ENCODE assay signal across 16 cellular contexts in the genomic region with DNA sequence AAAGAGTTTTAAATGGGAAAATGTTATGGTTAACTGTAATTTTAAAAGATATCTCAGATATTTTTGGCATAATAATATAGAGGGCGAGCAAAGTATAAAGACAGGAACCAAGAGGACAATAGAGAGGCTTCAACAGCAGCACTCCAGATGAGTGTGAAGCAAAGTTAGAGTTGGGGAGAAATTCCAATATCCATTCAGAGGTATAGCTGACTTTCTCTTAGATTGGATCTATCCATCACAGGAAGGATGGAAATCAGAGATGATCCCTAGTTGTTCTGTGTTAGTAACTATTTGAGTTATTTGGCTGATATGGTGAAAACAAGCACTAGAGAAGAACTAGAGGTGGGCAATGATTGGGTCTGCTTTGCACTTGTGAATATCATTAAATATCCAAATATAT.
A peak's percentile ranks its signal among the peaks of the same experiment; 100 is the strongest.
DNase-seq lines count a peak whose midpoint lies in the region; ATAC-seq and TF ChIP-seq lines count a peak whose summit lies in the region.
"Had no signal": no experiment of that assay in that cellular context is flagged by ENCODE, and none has a peak within 500 bp of the region (broad histone marks: within the 10 kb centered on the region; RNA-seq: fewer than 3 reads in every experiment).

No MANE protein-coding gene starts in this region.

- H3T11ph ChIP-seq in H9 (ENCODE audit: low read length), result no peak overlapping the region

- ATAC-seq in GM19452 (IDR thresholded peaks at IDR 0.05; ENCODE audit: unreplicated experiment) (peak; percentile 24), HG03565 (IDR thresholded peaks at IDR 0.05; ENCODE audit: unreplicated experiment) (no peak)
- ATAC-seq in natural killer cell treated with Interleukin-12 subunit alpha and Interleukin-12 subunit beta and Interleukin-15 and Interleukin-18, amount 100 ng/mL, for 72 hours, result no peak
- ATAC-seq: HCT116 had no signal

- H3K27me3 Mint-ChIP-seq in H9 (ENCODE audit: low read depth), result no peaks in the 10 kb centered on the region
- H3K27me3 Mint-ChIP-seq in natural killer cell treated with Interleukin-12 subunit alpha and Interleukin-12 subunit beta and Interleukin-15 and Interleukin-18, amount 100 ng/mL, for 72 hours, result no peaks in the 10 kb centered on the region
- H3K27me3 Mint-ChIP-seq: CD4-positive, CD25-positive, alpha-beta regulatory T cell; CD8-positive, alpha-beta memory T cell had no signal

- H2BK15ac ChIP-seq in H9 (ENCODE audit: low read depth, low read length), result no peak overlapping the region

- no peak overlapping the region for H2BK12ac ChIP-seq in H9 (ENCODE audit: insufficient read length, low read depth, low read length)

- H2AFZ ChIP-seq in H9 (ENCODE audit: low read length) (no peak overlapping the region), neuron (ENCODE audit: low read depth, low read length) (peak overlapping the region; percentile 47)

- no peak overlapping the region for H4K5ac ChIP-seq in H9 (ENCODE audit: insufficient read length, low read depth, low read length)

- H3K4me3 ChIP-seq in choroid plexus epithelial cell (ENCODE audit: low read depth, low read length) (no peak overlapping the region), neuron (ENCODE audit: low read length) (no peak overlapping the region)

- no peaks in the 10 kb centered on the region for H3K79me2 ChIP-seq in H9 (ENCODE audit: insufficient read depth, low read length)

- H3K27ac ChIP-seq in H9 (ENCODE audit: insufficient read length, low read depth, low read length), result peak overlapping the region; percentile 18

- no peak overlapping the region for H3K9ac ChIP-seq in H9 (ENCODE audit: extremely low read depth, insufficient read length, low read length)

- H3K56ac ChIP-seq in H9 (ENCODE audit: insufficient read length, low read depth, low read length), result no peak overlapping the region

- no peak overlapping the region for H4K8ac ChIP-seq in H9 (replicated peaks; ENCODE audit: insufficient read length, low read depth, low read length)

- no peak overlapping the region for H3K23ac ChIP-seq in H9 (ENCODE audit: insufficient read length, low read depth, low read length)

- H3K27me3 ChIP-seq in H9 (ENCODE audit: insufficient read depth, low read length), result no peaks in the 10 kb centered on the region
- H3K27me3 ChIP-seq in neuron (ENCODE audit: insufficient read depth, low read length), result no peaks in the 10 kb centered on the region
- H3K27me3 ChIP-seq: BE2C had no signal

- H3K9me3 ChIP-seq in H9 (ENCODE audit: control insufficient read depth, low read depth, low read length) (no peaks in the 10 kb centered on the region), neuron (ENCODE audit: low read length) (no peaks in the 10 kb centered on the region)
- H3K9me3 ChIP-seq: BE2C had no signal

- no peaks in the 10 kb centered on the region for H3K23me2 ChIP-seq in H9 (ENCODE audit: insufficient read length, low read depth, low read length, poor library complexity, severe bottlenecking)

- H3K4me1 ChIP-seq in H9 (ENCODE audit: insufficient read depth, low read length) (peaks cover 4% of the 10 kb centered on the region), neuron (ENCODE audit: insufficient read depth, low read length) (peaks cover 27% of the 10 kb centered on the region)

- H2BK20ac ChIP-seq in H9 (ENCODE audit: low read depth, low read length, poor library complexity, severe bottlenecking), result no peak overlapping the region

- no peak overlapping the region for H2AK5ac ChIP-seq in H9 (ENCODE audit: insufficient read length, low read length)

- H2BK5ac ChIP-seq in H9 (ENCODE audit: insufficient read length, low read length), result no peak overlapping the region

- H4K91ac ChIP-seq in H9 (ENCODE audit: insufficient read length, low read depth, low read length), result no peak overlapping the region

- no peak for DNase-seq in H9
- peak; percentile 2 for DNase-seq in choroid plexus epithelial cell (ENCODE audit: low read depth)
- DNase-seq in NCI-H146 (lab: John Stamatoyannopoulos, UW), result no peak
- DNase-seq in natural killer cell treated with Interleukin-12 subunit alpha and Interleukin-12 subunit beta and Interleukin-15 and Interleukin-18, amount 100 ng/mL, for 72 hours (ENCODE audit: low spot score), result no peak
- no peak for DNase-seq in cerebellar nuclear complex (lab: John Stamatoyannopoulos, UW)
- DNase-seq: ACHN; BE2C; C1 segment of cervical spinal cord; CD4-positive, CD25-positive, alpha-beta regulatory T cell; CD8-positive, alpha-beta memory T cell; COR-L47; KG1 had no signal

- H3K4me2 ChIP-seq in H9 (ENCODE audit: insufficient read depth, insufficient read length, low read length), result peak overlapping the region; percentile 14

- TF ChIP-seq CTCF in H9 (conservative IDR thresholded peaks at IDR 0.05), result no peak
- TF ChIP-seq CTCF in choroid plexus epithelial cell (conservative IDR thresholded peaks at IDR 0.05; ENCODE audit: low read depth, low read length), result no peak

- no peak overlapping the region for H3K27ac Mint-ChIP-seq in H9
- H3K27ac Mint-ChIP-seq in natural killer cell treated with Interleukin-12 subunit alpha and Interleukin-12 subunit beta and Interleukin-15 and Interleukin-18, amount 100 ng/mL, for 72 hours, result no peak overlapping the region
- H3K27ac Mint-ChIP-seq: CD4-positive, CD25-positive, alpha-beta regulatory T cell; CD8-positive, alpha-beta memory T cell had no signal

- H3K36me3 ChIP-seq in neuron (ENCODE audit: insufficient read depth, low read length), result no peaks in the 10 kb centered on the region
- H3K36me3 ChIP-seq: BE2C had no signal

- H4K20me1 ChIP-seq in H9 (ENCODE audit: control insufficient read depth, insufficient read depth, insufficient read length), result no peaks in the 10 kb centered on the region

- H2BK120ac ChIP-seq in H9 (ENCODE audit: low read depth, low read length, poor library complexity, severe bottlenecking), result no peak overlapping the region

- no peak overlapping the region for H3K4me3 Mint-ChIP-seq in H9
- H3K4me3 Mint-ChIP-seq in natural killer cell treated with Interleukin-12 subunit alpha and Interleukin-12 subunit beta and Interleukin-15 and Interleukin-18, amount 100 ng/mL, for 72 hours, result no peak overlapping the region
- H3K4me3 Mint-ChIP-seq: CD4-positive, CD25-positive, alpha-beta regulatory T cell; CD8-positive, alpha-beta memory T cell had no signal

- H3K18ac ChIP-seq in H9 (ENCODE audit: insufficient read length, low read depth, low read length), result no peak overlapping the region

- WGBS in H9 (ENCODE audit: extremely low coverage, insufficient read length, low lambda C conversion rate), result no CpG with 5 or more reads among the region's 1 CpG

- peaks cover 0 to 2% of the 10 kb centered on the region in 2 experiments; a peak in 1 of 4 replicates for H3K4me1 Mint-ChIP-seq in H9
- H3K4me1 Mint-ChIP-seq in natural killer cell treated with Interleukin-12 subunit alpha and Interleukin-12 subunit beta and Interleukin-15 and Interleukin-18, amount 100 ng/mL, for 72 hours (ENCODE audit: low read depth in 2 of 2), result no peaks in the 10 kb centered on the region
- H3K4me1 Mint-ChIP-seq: CD4-positive, CD25-positive, alpha-beta regulatory T cell; CD8-positive, alpha-beta memory T cell had no signal

- peaks cover 0 to under 1% of the 10 kb centered on the region in 2 experiments; a peak in 2 of 5 replicates for H3K9me3 Mint-ChIP-seq in H9
- peaks cover 7% of the 10 kb centered on the region for H3K9me3 Mint-ChIP-seq in natural killer cell treated with Interleukin-12 subunit alpha and Interleukin-12 subunit beta and Interleukin-15 and Interleukin-18, amount 100 ng/mL, for 72 hours

- no peak overlapping the region for H3K4ac ChIP-seq in H9 (ENCODE audit: low read depth, low read length)

- H3K14ac ChIP-seq in H9 (ENCODE audit: insufficient read depth, low read length), result no peak overlapping the region

- no peaks in the 10 kb centered on the region for H3K36me3 Mint-ChIP-seq in H9 (ENCODE audit: insufficient read depth in 1 of 3, low read depth in 3 of 3)
- H3K36me3 Mint-ChIP-seq in natural killer cell treated with Interleukin-12 subunit alpha and Interleukin-12 subunit beta and Interleukin-15 and Interleukin-18, amount 100 ng/mL, for 72 hours, result no peaks in the 10 kb centered on the region
- H3K36me3 Mint-ChIP-seq: CD4-positive, CD25-positive, alpha-beta regulatory T cell; CD8-positive, alpha-beta memory T cell had no signal

- H3K79me1 ChIP-seq in H9 (ENCODE audit: insufficient read depth, low read depth, low read length, poor library complexity, severe bottlenecking), result no peaks in the 10 kb centered on the region
